ENCODE assay signal across 16 cellular contexts in the genomic region with DNA sequence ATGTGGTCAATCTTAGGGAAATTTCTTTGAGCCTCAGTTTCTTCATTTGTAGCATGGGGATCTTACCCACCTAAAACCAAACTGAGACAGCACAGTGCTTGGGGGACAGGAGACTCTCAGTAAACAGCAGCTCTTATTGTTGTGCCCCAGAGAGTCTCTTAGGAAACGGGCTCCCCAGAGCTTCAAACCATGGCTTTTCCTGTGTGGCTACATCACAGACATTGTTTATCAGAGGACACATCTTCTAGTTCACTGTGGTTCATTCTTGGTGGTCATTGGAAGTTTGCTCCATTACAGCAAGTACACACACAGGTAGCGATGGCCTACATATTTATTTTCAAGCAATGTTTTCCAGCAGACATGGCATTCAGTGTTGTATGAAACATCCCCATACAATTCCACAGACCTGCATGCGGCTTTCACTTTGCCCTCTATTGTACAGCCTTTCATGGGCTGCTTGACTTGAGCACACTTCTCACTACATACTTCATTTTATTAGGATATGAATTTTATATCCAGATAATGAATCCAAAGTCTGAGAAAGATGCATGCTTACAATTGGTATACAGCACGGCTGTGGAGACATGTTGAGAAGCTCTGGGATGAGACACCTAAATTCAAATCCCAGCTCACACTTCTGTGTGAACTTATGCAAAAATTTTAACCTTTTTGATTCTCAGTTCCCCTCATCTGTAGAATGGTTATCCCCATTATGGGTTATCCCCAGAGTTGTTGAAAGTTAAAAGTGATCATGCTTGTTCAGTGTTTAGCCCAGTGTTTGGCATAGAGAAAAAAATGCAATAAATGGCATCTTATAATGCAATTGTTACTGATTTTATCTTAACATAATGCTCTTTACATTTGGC.
DNase-seq lines count a peak whose midpoint lies in the region; ATAC-seq, FAIRE-seq and TF ChIP-seq lines count a peak whose summit lies in the region.
"Had no signal": no experiment of that assay in that cellular context is flagged by ENCODE, and none has a peak within 500 bp of the region (broad histone marks: within the 10 kb centered on the region; RNA-seq: fewer than 3 reads in every experiment).

No MANE protein-coding gene starts in this region.

- intact Hi-C loops in kidney (cut with DNase I): no loop called here

- H3K36me3 ChIP-seq in kidney (ENCODE audit: control insufficient read depth in 1 of 2, insufficient read depth in 2 of 2, low read length in 2 of 2) (no peaks in the 10 kb centered on the region), neural progenitor cell (no peaks in the 10 kb centered on the region), SJCRH30 (peaks cover 2% of the 10 kb centered on the region; the same call in 1 of the 2 replicates)
- H3K36me3 ChIP-seq: brain microvascular endothelial cell had no signal

- no peak overlapping the region for H3K4me3 Mint-ChIP-seq in neural progenitor cell
- H3K4me3 Mint-ChIP-seq: nephron had no signal

- TF ChIP-seq CTCF in kidney (IDR thresholded peaks at IDR 0.05; ENCODE audit: borderline replicate concordance, extremely low read depth, insufficient read depth) (no peak), neural progenitor cell (IDR thresholded peaks at IDR 0.05) (no peak)

- peak; percentile 61 for ATAC-seq in GM18511 (IDR thresholded peaks at IDR 0.05; ENCODE audit: unreplicated experiment)
- peak; percentile 53 for ATAC-seq in GM21390 (IDR thresholded peaks at IDR 0.05; ENCODE audit: unreplicated experiment)
- ATAC-seq in HG03354 (IDR thresholded peaks at IDR 0.05; ENCODE audit: poor library complexity, severe bottlenecking, unreplicated experiment): peak; percentile 52

- no peaks in the 10 kb centered on the region for H3K27me3 Mint-ChIP-seq in neural progenitor cell (ENCODE audit: insufficient read depth, low read depth)

- no peak overlapping the region for H3K27ac Mint-ChIP-seq in neural progenitor cell
- H3K27ac Mint-ChIP-seq: nephron had no signal

- DNase-seq in kidney (no peak), neural progenitor cell (ENCODE audit: low spot score) (no peak), SJCRH30 (no peak), midbrain (lab: John Stamatoyannopoulos, UW) (no peak), C1 segment of cervical spinal cord (lab: John Stamatoyannopoulos, UW) (no peak)
- DNase-seq: brain microvascular endothelial cell; glutamatergic neuron; NCI-H2171 treated with DMSO at 0.1 percent for 48 hours; stimulated activated CD4-positive, alpha-beta T cell treated with anti-CD3 and anti-CD28 coated beads, Interleukin-4, amount 100 ng/mL, for 1 hour had no signal

- H3K79me2 ChIP-seq in neural progenitor cell (ENCODE audit: low read depth): no peaks in the 10 kb centered on the region

- H2AFZ ChIP-seq in neural progenitor cell (replicated peaks): no peak overlapping the region

- H3K4me1 Mint-ChIP-seq in neural progenitor cell: peaks cover 4% of the 10 kb centered on the region

- H3K9ac ChIP-seq in kidney (ENCODE audit: low read length in 2 of 2): no peak overlapping the region
- no peak overlapping the region for H3K9ac ChIP-seq in neural progenitor cell

- H3K4me1 ChIP-seq in kidney (ENCODE audit: control insufficient read depth in 1 of 2, insufficient read depth in 1 of 2, low read depth in 1 of 2, low read length in 2 of 2): peaks cover 0 to 14% of the 10 kb centered on the region in 2 donors
- peaks cover 3% of the 10 kb centered on the region for H3K4me1 ChIP-seq in neural progenitor cell
- H3K4me1 ChIP-seq in SJCRH30: no peaks in the 10 kb centered on the region

- FAIRE-seq in kidney (lab: Jason Lieb, UNC): no peak
- FAIRE-seq: G401.6, TTC549 had no signal

- H3K9me3 ChIP-seq in kidney (ENCODE audit: control insufficient read depth in 1 of 2, low read length in 2 of 2) (no peaks in the 10 kb centered on the region), neural progenitor cell (ENCODE audit: low read depth) (no peaks in the 10 kb centered on the region), SJCRH30 (replicated peaks) (no peaks in the 10 kb centered on the region)

- no peaks in the 10 kb centered on the region for H3K9me3 Mint-ChIP-seq in neural progenitor cell
- H3K9me3 Mint-ChIP-seq: nephron had no signal

- H3K27ac ChIP-seq in kidney (ENCODE audit: low read depth in 2 of 2, low read length in 2 of 2) (peak overlapping the region; percentile 37 to 38), neural progenitor cell (no peak overlapping the region), SJCRH30 (no peak overlapping the region)
- H3K27ac ChIP-seq: brain microvascular endothelial cell, HL-60 had no signal

- H3K4me2 ChIP-seq in neural progenitor cell: no peak overlapping the region

- H3K27me3 ChIP-seq in neural progenitor cell (no peaks in the 10 kb centered on the region), SJCRH30 (no peaks in the 10 kb centered on the region)
- H3K27me3 ChIP-seq: brain microvascular endothelial cell had no signal

- no peaks in the 10 kb centered on the region for H4K20me1 ChIP-seq in neural progenitor cell (ENCODE audit: low read depth)

- no peaks in the 10 kb centered on the region for H3K36me3 Mint-ChIP-seq in neural progenitor cell

- H3F3A ChIP-seq in neural progenitor cell (ENCODE audit: low read depth): peaks cover 5% of the 10 kb centered on the region

- H3K4me3 ChIP-seq in kidney (ENCODE audit: low read length in 2 of 2): no peak overlapping the region
- no peak overlapping the region for H3K4me3 ChIP-seq in neural progenitor cell
- no peak overlapping the region for H3K4me3 ChIP-seq in SJCRH30

Comparison
In these comparisons a context has a peak if more than half of its experiments do, and no peak if none do; other contexts are left out.
1. H3K27ac ChIP-seq: peak in kidney (2 of 2); none in neural progenitor cell (single experiment) and SJCRH30 (single experiment).
2. Peak in every context shown above with its lines, with median percentiles within 50 percentile points of each other: ATAC-seq.